In genomic region chr16:78768723-78769122, GRCh38 we compare ENCODE assay signal across 12 cellular contexts.
A peak's percentile ranks its signal among the peaks of the same experiment; 100 is the strongest.
DNase-seq lines count a peak whose midpoint lies in the region; ATAC-seq and TF ChIP-seq lines count a peak whose summit lies in the region.
"Had no signal": no experiment of that assay in that cellular context is flagged by ENCODE, and none has a peak within 500 bp of the region (broad histone marks: within the 10 kb centered on the region; RNA-seq: fewer than 3 reads in every experiment).

No MANE protein-coding gene starts in this region.

- H3K4me3 ChIP-seq in esophagus muscularis mucosa (no peak overlapping the region), PC-9 (no peak overlapping the region)
- H3K4me3 ChIP-seq: body of pancreas had no signal

- H3K9me2 ChIP-seq in PC-9 (ENCODE audit: insufficient read depth) = no peaks in the 10 kb centered on the region

- no peak overlapping the region for H2AFZ ChIP-seq in PC-9

- H3K36me3 ChIP-seq in esophagus muscularis mucosa (no peaks in the 10 kb centered on the region), PC-9 (ENCODE audit: low read depth) (no peaks in the 10 kb centered on the region)

- H3F3A ChIP-seq in PC-9 (ENCODE audit: insufficient read depth, low read depth) = no peaks in the 10 kb centered on the region

- peaks cover 13% of the 10 kb centered on the region for H3K36me3 Mint-ChIP-seq in activated T-helper 17 cell treated with anti-CD3 and anti-CD28 coated beads, Interleukin-2, amount 50 U/mL, for 72 hours (ENCODE audit: low read depth)

- no peak for TF ChIP-seq EP300 in esophagus muscularis mucosa (IDR thresholded peaks at IDR 0.05)

- peak overlapping the region; percentile 86 for H3K27ac Mint-ChIP-seq in activated T-helper 17 cell treated with anti-CD3 and anti-CD28 coated beads, Interleukin-2, amount 50 U/mL, for 72 hours
- H3K27ac Mint-ChIP-seq: nephron had no signal

- H3K27me3 ChIP-seq in esophagus muscularis mucosa = no peaks in the 10 kb centered on the region
- no peaks in the 10 kb centered on the region for H3K27me3 ChIP-seq in PC-9 (ENCODE audit: insufficient read depth, low read depth)
- H3K27me3 ChIP-seq: body of pancreas had no signal

- H3K4me2 ChIP-seq in PC-9 = no peak overlapping the region

- intact Hi-C loops in esophagus muscularis mucosa (cut with DNase I) = no loop called here
- intact Hi-C loops in PC-9 (cut with micrococcal nuclease; ENCODE audit: unreplicated experiment) = no loop called here

- DNase-seq in stimulated activated CD4-positive, alpha-beta T cell treated with anti-CD3 and anti-CD28 coated beads, Interleukin-15, amount 100 ng/mL, for 24 hours = peak; percentile 58
- no peak for DNase-seq in stimulated activated CD4-positive, alpha-beta T cell treated with anti-CD3 and anti-CD28 coated beads, Interleukin-1b, Interleukin-23, amount 100 ng/mL, for 48 hours
- DNase-seq in stimulated activated naive CD8-positive, alpha-beta T cell treated with anti-CD3 and anti-CD28 coated beads, Interleukin-15, Interleukin-2, amounts not matched to agents 100 U/mL and 50 U/mL, for 24 hours = no peak
- DNase-seq in esophagus muscularis mucosa (ENCODE audit: extremely low spot score) = no peak
- DNase-seq in activated CD4-positive, CD25-positive, alpha-beta regulatory T cell (lab: John Stamatoyannopoulos, UW) = no peak
- DNase-seq in PC-9 = no peak
- DNase-seq: body of pancreas, left colon, NCI-H2171 had no signal

- CTCF ChIA-PET in PC-9 (lab: Charles Lee) = no interaction called here

- H4K20me1 ChIP-seq in PC-9 (ENCODE audit: insufficient read depth) = no peaks in the 10 kb centered on the region

- H3K27ac ChIP-seq in esophagus muscularis mucosa (replicated peaks in 1 of 4) = no peak overlapping the region
- H3K27ac ChIP-seq in PC-9 = no peak overlapping the region
- H3K27ac ChIP-seq: body of pancreas had no signal

- H3K27me3 Mint-ChIP-seq in activated T-helper 17 cell treated with anti-CD3 and anti-CD28 coated beads, Interleukin-2, amount 50 U/mL, for 72 hours = no peaks in the 10 kb centered on the region

- H3K9me3 Mint-ChIP-seq in activated T-helper 17 cell treated with anti-CD3 and anti-CD28 coated beads, Interleukin-2, amount 50 U/mL, for 72 hours = peaks cover 3% of the 10 kb centered on the region

- POLR2A ChIA-PET in PC-9 (lab: Charles Lee; ENCODE audit: unreplicated experiment) = no interaction called here

- TF ChIP-seq CTCF in esophagus muscularis mucosa (IDR thresholded peaks at IDR 0.05) = no peak
- no peak for TF ChIP-seq CTCF in PC-9 (conservative IDR thresholded peaks at IDR 0.05)

- H3K4me1 Mint-ChIP-seq in activated T-helper 17 cell treated with anti-CD3 and anti-CD28 coated beads, Interleukin-2, amount 50 U/mL, for 72 hours = peaks cover 45% of the 10 kb centered on the region

- 92% methylated on average over 9 of the region's 9 CpGs for WGBS in esophagus muscularis mucosa

- H3K4me1 ChIP-seq in esophagus muscularis mucosa (peaks cover 4 to 24% (median 13%) of the 10 kb centered on the region in 4 donors), PC-9 (replicated peaks; ENCODE audit: insufficient read depth) (no peaks in the 10 kb centered on the region)

- no TSS peak for BruUV-seq in PC-9 (replicated peaks; lab: Mats Ljungman, UMichigan)

- H3K9me3 ChIP-seq in esophagus muscularis mucosa (no peaks in the 10 kb centered on the region), PC-9 (ENCODE audit: insufficient read depth, low read depth) (no peaks in the 10 kb centered on the region)
- H3K9me3 ChIP-seq: body of pancreas had no signal

- no peak for TF ChIP-seq POLR2A in esophagus muscularis mucosa (IDR thresholded peaks at IDR 0.05; ENCODE audit: low read depth)

- H3K4me3 Mint-ChIP-seq in activated T-helper 17 cell treated with anti-CD3 and anti-CD28 coated beads, Interleukin-2, amount 50 U/mL, for 72 hours = peak overlapping the region; percentile 54
- H3K4me3 Mint-ChIP-seq: nephron had no signal

- H3K79me2 ChIP-seq in PC-9 (ENCODE audit: low read depth) = no peaks in the 10 kb centered on the region

- ATAC-seq in HG03442 (IDR thresholded peaks at IDR 0.05; ENCODE audit: unreplicated experiment) = peak; percentile 59
- ATAC-seq in activated T-helper 17 cell treated with anti-CD3 and anti-CD28 coated beads, Interleukin-2, amount 50 U/mL, for 72 hours (replicated peaks) = peak; percentile 76
- peak; percentile 54 for ATAC-seq in stimulated activated naive CD8-positive, alpha-beta T cell treated with anti-CD3 and anti-CD28 coated beads, Interleukin-15, Interleukin-2, amounts not matched to agents 100 U/mL and 50 U/mL, for 24 hours
- ATAC-seq: body of pancreas, left colon had no signal
